ENCODE assay signal across 8 cellular contexts in genomic region chr3:115819785-115820384, GRCh38.
A peak's percentile ranks its signal among the peaks of the same experiment; 100 is the strongest.
DNase-seq lines count a peak whose midpoint lies in the region; ATAC-seq lines count a peak whose summit lies in the region.

No MANE protein-coding gene starts in this region.

- H3K4ac ChIP-seq in mesenchymal stem cell (ENCODE audit: low read depth in 1 of 2, low read length in 2 of 2): no peak overlapping the region

- H3K4me1 ChIP-seq in effector memory CD4-positive, alpha-beta T cell (ENCODE audit: control insufficient read depth, insufficient read depth, low read length, poor library complexity, severe bottlenecking): no peaks in the 10 kb centered on the region
- H3K4me1 ChIP-seq in mesenchymal stem cell (ENCODE audit: control insufficient read depth, insufficient read depth, low read depth, low read length): no peaks in the 10 kb centered on the region

- no peaks in the 10 kb centered on the region for H3K79me1 ChIP-seq in mesenchymal stem cell (replicated peaks; ENCODE audit: low read length, poor library complexity, severe bottlenecking)

- no peak overlapping the region for H3K14ac ChIP-seq in mesenchymal stem cell (ENCODE audit: low read length in 2 of 2)

- H2BK12ac ChIP-seq in mesenchymal stem cell (ENCODE audit: low read length in 2 of 2): no peak overlapping the region

- H2AFZ ChIP-seq in mesenchymal stem cell (ENCODE audit: low read depth, low read length): no peak overlapping the region

- in situ Hi-C loops in Caki2 (cut with HindIII; ENCODE audit: low pct_unique_long_range_greater_than_20kb, low sequenced_read_pairs): no loop called here

- H3K4me2 ChIP-seq in mesenchymal stem cell (ENCODE audit: low read length, poor library complexity, severe bottlenecking): no peak overlapping the region

- no peak overlapping the region for H2BK15ac ChIP-seq in mesenchymal stem cell (ENCODE audit: low read depth, poor library complexity, severe bottlenecking)

- no peak overlapping the region for H3K4me3 ChIP-seq in effector memory CD4-positive, alpha-beta T cell (ENCODE audit: insufficient read depth, low read depth, low read length, poor library complexity, severe bottlenecking)
- H3K4me3 ChIP-seq in mesenchymal stem cell (ENCODE audit: insufficient read depth in 1 of 2, low read depth in 1 of 2, low read length in 2 of 2): no peak overlapping the region

- no peaks in the 10 kb centered on the region for H3K36me3 ChIP-seq in effector memory CD4-positive, alpha-beta T cell (ENCODE audit: control insufficient read depth, insufficient read depth, low read length)
- H3K36me3 ChIP-seq in mesenchymal stem cell (ENCODE audit: control insufficient read depth in 1 of 2, insufficient read depth in 2 of 2, low read depth in 1 of 2, low read length in 2 of 2): no peaks in the 10 kb centered on the region

- no peak overlapping the region for H2BK5ac ChIP-seq in mesenchymal stem cell (ENCODE audit: low read depth, low read length, poor library complexity, severe bottlenecking)

- no peak overlapping the region for H2BK120ac ChIP-seq in mesenchymal stem cell (ENCODE audit: low read depth, low read length)

- no peak overlapping the region for H3K9ac ChIP-seq in mesenchymal stem cell (ENCODE audit: low read length)

- no peaks in the 10 kb centered on the region for H3K9me3 ChIP-seq in effector memory CD4-positive, alpha-beta T cell (ENCODE audit: control insufficient read depth, low read length)
- no peaks in the 10 kb centered on the region for H3K9me3 ChIP-seq in mesenchymal stem cell (ENCODE audit: control insufficient read depth, low read length)

- H3K23ac ChIP-seq in mesenchymal stem cell (ENCODE audit: low read length in 2 of 2): no peak overlapping the region

- ATAC-seq in GM19452 (IDR thresholded peaks at IDR 0.05; ENCODE audit: unreplicated experiment): peak; percentile 92
- ATAC-seq in HG03469 (IDR thresholded peaks at IDR 0.05; ENCODE audit: unreplicated experiment): peak; percentile 97

- H3K27me3 ChIP-seq in effector memory CD4-positive, alpha-beta T cell (replicated peaks; ENCODE audit: control insufficient read depth, insufficient read depth, low read length, poor library complexity, severe bottlenecking): no peaks in the 10 kb centered on the region
- H3K27me3 ChIP-seq in mesenchymal stem cell (ENCODE audit: control insufficient read depth in 1 of 2, insufficient read depth in 1 of 2, low read length in 2 of 2): no peaks in the 10 kb centered on the region

- 58% methylated on average over 6 of the region's 6 CpGs for WGBS in mesenchymal stem cell

- H2AK5ac ChIP-seq in mesenchymal stem cell (ENCODE audit: low read length, severe bottlenecking): no peak overlapping the region

- no peak overlapping the region for H4K91ac ChIP-seq in mesenchymal stem cell (ENCODE audit: low read length)

- H3K27ac ChIP-seq in effector memory CD4-positive, alpha-beta T cell (ENCODE audit: insufficient read depth, low read length, poor library complexity, severe bottlenecking): no peak overlapping the region
- no peak overlapping the region for H3K27ac ChIP-seq in mesenchymal stem cell (ENCODE audit: low read length, poor library complexity, severe bottlenecking)

- DNase-seq in Caki2 (ENCODE audit: low read depth) (peak; percentile 62), NCI-H510A treated with DMSO at 0.1 percent for 48 hours (lab: John Stamatoyannopoulos, UW) (peak; percentile 53), mesenchymal stem cell (peak; percentile 85)
- DNase-seq in activated CD4-positive, alpha-beta T cell treated with anti-CD3 and anti-CD28 coated beads for 4 hours: peak; percentile 48 to 59
- DNase-seq in effector memory CD4-positive, alpha-beta T cell: peak in 2 of 3 donors; percentile 29
- DNase-seq in stimulated activated CD8-positive, alpha-beta memory T cell treated with anti-CD3 and anti-CD28 coated beads, Interleukin-7, amount 100 ng/mL, for 24 hours (ENCODE audit: low read depth): peak; percentile 33

- no peak overlapping the region for H4K8ac ChIP-seq in mesenchymal stem cell (ENCODE audit: low read length)

- H3K18ac ChIP-seq in mesenchymal stem cell (ENCODE audit: low read depth in 1 of 2, low read length in 2 of 2): no peak overlapping the region

Comparison
In these comparisons a context has a peak if more than half of its experiments do, and no peak if none do; other contexts are left out.
1. DNase-seq: peak in every context shown above with its lines; median percentile 85 in mesenchymal stem cell; 62 in Caki2; 54 in activated CD4-positive, alpha-beta T cell treated with anti-CD3 and anti-CD28 coated beads for 4 hours; 53 in NCI-H510A treated with DMSO at 0.1 percent for 48 hours; 33 in stimulated activated CD8-positive, alpha-beta memory T cell treated with anti-CD3 and anti-CD28 coated beads, Interleukin-7, amount 100 ng/mL, for 24 hours; 29 in effector memory CD4-positive, alpha-beta T cell.